In the genomic region with DNA sequence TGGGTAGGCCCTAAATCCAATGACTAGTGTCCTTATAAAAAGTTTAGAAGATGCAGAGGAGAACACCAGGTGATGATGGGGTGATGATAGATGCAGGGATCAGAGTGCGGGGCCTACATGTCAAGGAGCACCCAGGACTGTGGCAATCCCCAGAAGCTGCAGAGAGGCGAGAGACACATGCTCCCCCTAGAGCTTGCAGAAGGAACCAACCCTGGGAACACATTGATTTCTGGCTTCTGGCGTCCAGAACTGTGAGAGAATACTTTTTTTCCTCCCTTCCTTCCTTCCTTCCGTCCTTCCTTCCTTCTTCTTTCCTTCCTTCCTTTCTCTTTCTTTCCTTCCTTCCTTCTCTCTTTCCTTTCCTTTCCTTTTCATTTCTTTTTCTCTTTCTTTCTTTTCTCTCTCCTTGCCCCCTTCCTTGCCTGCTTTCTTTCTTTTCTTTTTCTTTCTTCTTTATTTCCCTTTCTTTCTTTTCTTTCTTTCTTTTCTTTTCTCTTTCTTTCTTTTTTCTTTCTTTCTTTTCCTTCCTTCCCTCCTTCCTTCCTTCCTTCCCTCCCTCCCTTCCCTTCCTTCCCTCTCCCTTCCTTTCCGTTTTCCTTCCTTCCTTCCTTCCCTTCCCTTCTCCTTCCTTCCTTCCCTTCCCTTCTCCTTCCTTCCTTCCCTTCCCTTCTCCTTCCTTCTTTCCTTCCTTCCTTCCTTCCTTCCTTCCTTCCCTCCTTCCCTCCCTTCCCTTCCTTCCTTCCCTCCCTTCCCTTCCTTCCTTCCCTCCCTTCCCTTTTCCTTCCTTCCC, we compare ENCODE assay signal across 11 cellular contexts.
DNase-seq lines count a peak whose midpoint lies in the region; ATAC-seq and TF ChIP-seq lines count a peak whose summit lies in the region.
"Had no signal": no experiment of that assay in that cellular context is flagged by ENCODE, and none has a peak within 500 bp of the region (broad histone marks: within the 10 kb centered on the region; RNA-seq: fewer than 3 reads in every experiment).

No MANE protein-coding gene starts in this region.

- H3K9me1 ChIP-seq in IMR-90 (ENCODE audit: insufficient read depth, low read length), result no peaks in the 10 kb centered on the region

- no peaks in the 10 kb centered on the region for H3K79me1 ChIP-seq in IMR-90 (ENCODE audit: low read depth in 1 of 2, low read length in 2 of 2)

- CTCF ChIA-PET in IMR-90 (lab: Yijun Ruan, JAX), result no interaction called here

- H3K14ac ChIP-seq in IMR-90 (replicated peaks; ENCODE audit: low read depth, low read length), result no peak overlapping the region

- no peak overlapping the region for H2BK120ac ChIP-seq in IMR-90 (ENCODE audit: low read depth, low read length)

- intact Hi-C loops in IMR-90 (cut with micrococcal nuclease) (no loop called here), sciatic nerve (cut with DNase I) (no loop called here)

- H3K9ac ChIP-seq in IMR-90 (ENCODE audit: low read depth, low read length), result no peak overlapping the region

- ATAC-seq in IMR-90 (ENCODE audit: low read depth) (no peak), gastroesophageal sphincter (no peak), sciatic nerve (no peak)
- ATAC-seq: left ventricle myocardium superior had no signal

- peak; percentile 22; the same call in 1 of the 2 replicates for TF ChIP-seq CTCF in IMR-90 (conservative IDR thresholded peaks at IDR 0.05; ENCODE audit: low read depth, low read length)
- peak; percentile 9 for TF ChIP-seq CTCF in astrocyte of the spinal cord (IDR thresholded peaks at IDR 0.05; ENCODE audit: low read depth, low read length)
- TF ChIP-seq CTCF in gastroesophageal sphincter (IDR thresholded peaks at IDR 0.05), result no peak

- H3K4me1 ChIP-seq in IMR-90 (ENCODE audit: control insufficient read depth, insufficient read depth, low read length), result no peaks in the 10 kb centered on the region
- no peaks in the 10 kb centered on the region for H3K4me1 ChIP-seq in gastroesophageal sphincter
- H3K4me1 ChIP-seq: ascending aorta had no signal

- no peak overlapping the region for H3K56ac ChIP-seq in IMR-90 (ENCODE audit: extremely low read depth, insufficient read depth, low read length)

- no peaks in the 10 kb centered on the region for H3K36me3 ChIP-seq in IMR-90 (ENCODE audit: control insufficient read depth, insufficient read depth, low read length)
- no peaks in the 10 kb centered on the region for H3K36me3 ChIP-seq in gastroesophageal sphincter
- H3K36me3 ChIP-seq: ascending aorta had no signal

- no peak overlapping the region for H4K8ac ChIP-seq in IMR-90 (ENCODE audit: low read depth in 2 of 2, low read length in 2 of 2)

- H4K91ac ChIP-seq in IMR-90 (ENCODE audit: insufficient read depth, low read depth, low read length), result no peak overlapping the region

- H2AK9ac ChIP-seq in IMR-90 (replicated peaks; ENCODE audit: low read depth, low read length, poor library complexity), result no peak overlapping the region

- BruUV-seq in IMR-90 (replicated peaks; lab: Mats Ljungman, UMichigan), result no TSS peak

- dilution Hi-C loops in IMR-90 (cut with HindIII; ENCODE audit: low sequenced_read_pairs, unreplicated experiment), result no loop called here

- H2AK5ac ChIP-seq in IMR-90 (ENCODE audit: low read depth, low read length), result no peak overlapping the region

- peak; percentile 34 for DNase-seq in ELR (ENCODE audit: low read depth)
- no peak for DNase-seq in IMR-90
- no peak for DNase-seq in astrocyte of the spinal cord (ENCODE audit: low read depth, low spot score)
- peak in 33 of 56 donors; percentile 1 to 40 (median 13) for DNase-seq in nucleus accumbens (lab: John Stamatoyannopoulos, UW)
- DNase-seq in sciatic nerve (ENCODE audit: low spot score), result no peak
- no peak for DNase-seq in activated gamma-delta T cell (lab: John Stamatoyannopoulos, UW)
- DNase-seq: Kasumi-1, left ventricle myocardium superior, T1000 had no signal

- H3K23ac ChIP-seq in IMR-90 (ENCODE audit: low read depth, low read length), result no peak overlapping the region

- H3K9me3 ChIP-seq in IMR-90 (ENCODE audit: control insufficient read depth, insufficient read depth, low read length) (no peaks in the 10 kb centered on the region), gastroesophageal sphincter (peaks cover 0 to 13% (median 0%) of the 10 kb centered on the region in 3 donors)
- H3K9me3 ChIP-seq: ascending aorta had no signal

- POLR2A ChIA-PET in IMR-90 (lab: Charles Lee; ENCODE audit: unreplicated experiment), result no interaction called here

- H3K4ac ChIP-seq in IMR-90 (ENCODE audit: low read depth, low read length), result no peak overlapping the region

- H3K4me2 ChIP-seq in IMR-90 (ENCODE audit: low read depth, low read length), result no peak overlapping the region

- no peak overlapping the region for H2BK15ac ChIP-seq in IMR-90 (ENCODE audit: low read depth, low read length)

- H2BK20ac ChIP-seq in IMR-90 (ENCODE audit: low read depth, low read length), result no peak overlapping the region

- H4K20me1 ChIP-seq in IMR-90 (ENCODE audit: insufficient read depth, low read length), result no peaks in the 10 kb centered on the region

- H3K27me3 ChIP-seq in IMR-90 (ENCODE audit: control insufficient read depth, insufficient read depth, low read length) (no peaks in the 10 kb centered on the region), gastroesophageal sphincter (no peaks in the 10 kb centered on the region)
- H3K27me3 ChIP-seq: ascending aorta had no signal

- in situ Hi-C loops in IMR-90 (cut with MboI; ENCODE audit: low sequenced_read_pairs) (no loop called here), astrocyte of the spinal cord (cut with HindIII; ENCODE audit: low sequenced_read_pairs) (no loop called here)

- H3K4me3 ChIP-seq in IMR-90 (ENCODE audit: insufficient read depth, low read depth, low read length), result no peak overlapping the region
- H3K4me3 ChIP-seq in astrocyte of the spinal cord (ENCODE audit: low read depth, low read length), result no peak overlapping the region
- H3K4me3 ChIP-seq in gastroesophageal sphincter, result no peak overlapping the region
- H3K4me3 ChIP-seq: ascending aorta had no signal

- no peak for TF ChIP-seq RAD21 in IMR-90 (IDR thresholded peaks at IDR 0.05; ENCODE audit: low read length)

- no peak overlapping the region for H2BK5ac ChIP-seq in IMR-90 (ENCODE audit: low read depth, low read length, poor library complexity, severe bottlenecking)

- TF ChIP-seq EP300 in gastroesophageal sphincter (IDR thresholded peaks at IDR 0.05), result no peak

- H2AFZ ChIP-seq in IMR-90 (replicated peaks; ENCODE audit: low read length, poor library complexity), result no peak overlapping the region

- no peak overlapping the region for H3K27ac ChIP-seq in IMR-90 (ENCODE audit: insufficient read depth, low read length)
- H3K27ac ChIP-seq in gastroesophageal sphincter, result no peak overlapping the region
- H3K27ac ChIP-seq: ascending aorta had no signal

- WGBS in IMR-90 (ENCODE audit: extremely low coverage in 2 of 2, insufficient read length in 1 of 2), 2 experiments, result 27% methylated on average over 5 of the region's 5 CpGs; no CpG with 5 or more reads in 1 of the 2 experiments
- WGBS in gastroesophageal sphincter (ENCODE audit: low coverage in 1 of 2), 2 donors, result 44 to 48% methylated on average over 5 of the region's 5 CpGs

- H3K18ac ChIP-seq in IMR-90 (ENCODE audit: low read depth, low read length), result no peak overlapping the region

- no peak overlapping the region for H4K5ac ChIP-seq in IMR-90 (ENCODE audit: low read depth, low read length)

- no peak for TF ChIP-seq POLR2A in IMR-90 (IDR thresholded peaks at IDR 0.05; ENCODE audit: low read depth, low read length)
- no peak for TF ChIP-seq POLR2A in gastroesophageal sphincter (IDR thresholded peaks at IDR 0.05)

TF ChIP-seq in IMR-90, 13 proteins besides CTCF, POLR2A, EP300 and RAD21:
- TF ChIP-seq RCOR1 (IDR thresholded peaks at IDR 0.05; ENCODE audit: insufficient replicate concordance, low read length) (no peak), RFX5 (IDR thresholded peaks at IDR 0.05; ENCODE audit: low read depth, low read length) (no peak), MAFK (IDR thresholded peaks at IDR 0.05; ENCODE audit: low read depth, low read length) (no peak), BHLHE40 (IDR thresholded peaks at IDR 0.05; ENCODE audit: low read depth, low read length) (no peak), CHD1 (IDR thresholded peaks at IDR 0.05; ENCODE audit: low read depth, low read length) (no peak)

Comparison
In these comparisons a context has a peak if more than half of its experiments do, and no peak if none do; other contexts are left out.
1. DNase-seq: peak in ELR (single experiment) and nucleus accumbens (33 of 56); none in IMR-90 (single experiment), astrocyte of the spinal cord (single experiment), sciatic nerve (single experiment) and activated gamma-delta T cell (single experiment).
2. CTCF ChIP-seq: peak in IMR-90 (single experiment) and astrocyte of the spinal cord (single experiment); none in gastroesophageal sphincter (0 of 4).